15 cellular contexts compared by ENCODE assay signal in the genomic region with DNA sequence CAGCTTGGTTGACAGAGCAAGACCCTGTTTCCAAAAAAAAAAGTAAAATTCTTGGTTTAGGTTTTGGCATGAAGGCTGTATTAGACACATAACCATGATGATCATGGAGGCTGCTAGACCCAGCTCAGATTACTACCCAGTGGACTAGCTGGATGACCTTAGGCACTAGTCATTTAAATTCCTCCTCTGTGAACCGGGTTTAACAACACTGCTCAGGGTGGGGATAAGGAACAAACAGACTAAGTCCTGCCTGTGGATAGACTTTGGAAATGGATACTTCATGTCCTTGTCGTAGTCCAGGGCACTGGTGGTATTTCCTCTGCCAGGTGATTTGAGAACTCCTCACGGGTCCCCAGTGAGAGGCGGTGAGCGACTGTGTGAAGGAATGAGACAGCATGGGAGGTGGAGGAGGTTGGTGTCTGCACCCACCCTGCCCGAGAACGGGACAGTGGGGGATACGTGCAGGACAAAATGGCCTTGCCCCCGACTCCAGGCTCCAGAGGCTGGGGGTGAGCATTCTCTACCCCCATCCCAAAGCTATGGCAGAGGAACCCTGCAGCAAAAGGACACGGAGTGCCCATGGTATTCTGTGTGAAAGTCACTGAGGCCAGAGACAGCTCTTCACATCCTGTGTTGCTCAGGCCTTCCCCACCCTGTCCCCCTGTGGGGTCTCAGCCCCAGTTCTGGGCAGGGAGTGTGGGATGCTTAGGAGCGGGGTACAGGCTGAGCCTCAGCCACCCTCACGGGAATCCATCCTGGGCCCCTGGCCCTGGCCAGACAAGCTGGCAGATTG.
DNase-seq lines count a peak whose midpoint lies in the region; ATAC-seq and TF ChIP-seq lines count a peak whose summit lies in the region.
"Had no signal": no experiment of that assay in that cellular context is flagged by ENCODE, and none has a peak within 500 bp of the region (broad histone marks: within the 10 kb centered on the region; RNA-seq: fewer than 3 reads in every experiment).

No MANE protein-coding gene starts in this region.

- H3K4me3 ChIP-seq in neural progenitor cell (no peak overlapping the region), vagina (no peak overlapping the region)
- H3K4me3 ChIP-seq: adrenal gland, lung, upper lobe of right lung had no signal

- H3F3A ChIP-seq in neural progenitor cell (ENCODE audit: low read depth): peaks cover 39% of the 10 kb centered on the region

- no peaks in the 10 kb centered on the region for H3K9me3 Mint-ChIP-seq in activated naive CD4-positive, alpha-beta T cell treated with anti-CD3 and anti-CD28 coated beads, Interleukin-2, amount 50 U/mL, for 24 hours
- H3K9me3 Mint-ChIP-seq in neural progenitor cell: no peaks in the 10 kb centered on the region
- no peaks in the 10 kb centered on the region for H3K9me3 Mint-ChIP-seq in activated T-helper 1 cell treated with anti-CD3 and anti-CD28 coated beads, Interleukin-12 subunit alpha, Interleukin-12 subunit beta, Interleukin-2, Interleukin-4 antibody, amounts not matched to agents 30 ng/mL and 10 ng/mL and 1 ng/mL, durations not matched to agents 14 hours and 24 hours and 36 hours
- H3K9me3 Mint-ChIP-seq: effector memory CD8-positive, alpha-beta T cell had no signal

- no peaks in the 10 kb centered on the region for H3K79me2 ChIP-seq in neural progenitor cell (ENCODE audit: low read depth)

- no peak overlapping the region for H3K4me3 Mint-ChIP-seq in activated naive CD4-positive, alpha-beta T cell treated with anti-CD3 and anti-CD28 coated beads, Interleukin-2, amount 50 U/mL, for 24 hours
- no peak overlapping the region for H3K4me3 Mint-ChIP-seq in neural progenitor cell
- H3K4me3 Mint-ChIP-seq in activated T-helper 1 cell treated with anti-CD3 and anti-CD28 coated beads, Interleukin-12 subunit alpha, Interleukin-12 subunit beta, Interleukin-2, Interleukin-4 antibody, amounts not matched to agents 30 ng/mL and 10 ng/mL and 1 ng/mL, durations not matched to agents 14 hours and 24 hours and 36 hours: no peak overlapping the region
- H3K4me3 Mint-ChIP-seq: effector memory CD8-positive, alpha-beta T cell had no signal

- H3K9me3 ChIP-seq in neural progenitor cell (ENCODE audit: low read depth) (no peaks in the 10 kb centered on the region), vagina (no peaks in the 10 kb centered on the region)
- H3K9me3 ChIP-seq: adrenal gland, upper lobe of right lung had no signal

- H3K27me3 Mint-ChIP-seq in activated naive CD4-positive, alpha-beta T cell treated with anti-CD3 and anti-CD28 coated beads, Interleukin-2, amount 50 U/mL, for 24 hours: no peaks in the 10 kb centered on the region
- peaks cover 6% of the 10 kb centered on the region for H3K27me3 Mint-ChIP-seq in neural progenitor cell (ENCODE audit: insufficient read depth, low read depth)
- H3K27me3 Mint-ChIP-seq in activated T-helper 1 cell treated with anti-CD3 and anti-CD28 coated beads, Interleukin-12 subunit alpha, Interleukin-12 subunit beta, Interleukin-2, Interleukin-4 antibody, amounts not matched to agents 30 ng/mL and 10 ng/mL and 1 ng/mL, durations not matched to agents 14 hours and 24 hours and 36 hours (ENCODE audit: insufficient read depth): peaks cover 61% of the 10 kb centered on the region

- H3K27ac Mint-ChIP-seq in activated naive CD4-positive, alpha-beta T cell treated with anti-CD3 and anti-CD28 coated beads, Interleukin-2, amount 50 U/mL, for 24 hours: peak overlapping the region; percentile 87
- peak overlapping the region; percentile 92 for H3K27ac Mint-ChIP-seq in neural progenitor cell
- no peak overlapping the region for H3K27ac Mint-ChIP-seq in activated T-helper 1 cell treated with anti-CD3 and anti-CD28 coated beads, Interleukin-12 subunit alpha, Interleukin-12 subunit beta, Interleukin-2, Interleukin-4 antibody, amounts not matched to agents 30 ng/mL and 10 ng/mL and 1 ng/mL, durations not matched to agents 14 hours and 24 hours and 36 hours
- H3K27ac Mint-ChIP-seq: effector memory CD8-positive, alpha-beta T cell had no signal

- no peak for DNase-seq in activated naive CD4-positive, alpha-beta T cell (lab: John Stamatoyannopoulos, UW)
- DNase-seq in cardiac septum (ENCODE audit: low spot score) (peak; percentile 89), neural progenitor cell (ENCODE audit: low spot score) (no peak), vagina (ENCODE audit: extremely low spot score in 2 of 2) (no peak)
- DNase-seq in activated T-helper 1 cell treated with anti-CD3 and anti-CD28 coated beads, Interleukin-12 subunit alpha, Interleukin-12 subunit beta, Interleukin-2, Interleukin-4 antibody, amounts not matched to agents 30 ng/mL and 10 ng/mL and 1 ng/mL, durations not matched to agents 14 hours and 24 hours and 36 hours (ENCODE audit: low spot score): no peak
- DNase-seq: activated CD8-positive, alpha-beta memory T cell treated with anti-CD3 and anti-CD28 coated beads, Interleukin-2, amount 50 U/mL, for 4 hours; effector memory CD8-positive, alpha-beta T cell; NCI-H146; NCI-H526 treated with DMSO at 0.1 percent for 48 hours; upper lobe of right lung had no signal

- TF ChIP-seq POLR2A in vagina (IDR thresholded peaks at IDR 0.05): no peak

- intact Hi-C loops in cardiac septum (cut with DNase I) (loop anchor here (2.0 kb wide), 1 partner anchor 20 kb away; no protein-coding TSS in a partner anchor), vagina (cut with DNase I) (no loop called here)
- intact Hi-C loops in activated T-helper 1 cell treated with anti-CD3 and anti-CD28 coated beads, Interleukin-12 subunit alpha, Interleukin-12 subunit beta, Interleukin-2, Interleukin-4 antibody, amounts not matched to agents 30 ng/mL and 10 ng/mL and 1 ng/mL, durations not matched to agents 14 hours and 24 hours and 36 hours (cut with micrococcal nuclease): no loop called here

- H3K27me3 ChIP-seq in neural progenitor cell (no peaks in the 10 kb centered on the region), vagina (no peaks in the 10 kb centered on the region)
- H3K27me3 ChIP-seq: adrenal gland, upper lobe of right lung had no signal

- no peak for TF ChIP-seq CTCF in neural progenitor cell (IDR thresholded peaks at IDR 0.05)
- TF ChIP-seq CTCF in vagina (IDR thresholded peaks at IDR 0.05): no peak

- H3K36me3 ChIP-seq in neural progenitor cell: no peaks in the 10 kb centered on the region
- no peaks in the 10 kb centered on the region for H3K36me3 ChIP-seq in vagina
- H3K36me3 ChIP-seq: adrenal gland, upper lobe of right lung had no signal

- peaks cover 93% of the 10 kb centered on the region for H3K4me1 Mint-ChIP-seq in activated naive CD4-positive, alpha-beta T cell treated with anti-CD3 and anti-CD28 coated beads, Interleukin-2, amount 50 U/mL, for 24 hours
- H3K4me1 Mint-ChIP-seq in neural progenitor cell: peaks cover 54% of the 10 kb centered on the region
- peaks cover 17% of the 10 kb centered on the region for H3K4me1 Mint-ChIP-seq in activated T-helper 1 cell treated with anti-CD3 and anti-CD28 coated beads, Interleukin-12 subunit alpha, Interleukin-12 subunit beta, Interleukin-2, Interleukin-4 antibody, amounts not matched to agents 30 ng/mL and 10 ng/mL and 1 ng/mL, durations not matched to agents 14 hours and 24 hours and 36 hours (ENCODE audit: low read depth)

- ATAC-seq in HG03460 (IDR thresholded peaks at IDR 0.05; ENCODE audit: unreplicated experiment) (no peak), GM19452 (IDR thresholded peaks at IDR 0.05; ENCODE audit: unreplicated experiment) (no peak)
- ATAC-seq: effector memory CD8-positive, alpha-beta T cell had no signal

- no peaks in the 10 kb centered on the region for H4K20me1 ChIP-seq in neural progenitor cell (ENCODE audit: low read depth)

- peak overlapping the region; percentile 17 for H3K4me2 ChIP-seq in neural progenitor cell

- H3K27ac ChIP-seq in neural progenitor cell: no peak overlapping the region
- peak overlapping the region; percentile 72 for H3K27ac ChIP-seq in vagina
- H3K27ac ChIP-seq: upper lobe of right lung had no signal

- peaks cover 50% of the 10 kb centered on the region for H3K4me1 ChIP-seq in neural progenitor cell
- H3K4me1 ChIP-seq in vagina: peaks cover 51% of the 10 kb centered on the region

- H2AFZ ChIP-seq in neural progenitor cell (replicated peaks): no peak overlapping the region

- peaks cover 2% of the 10 kb centered on the region for H3K36me3 Mint-ChIP-seq in activated naive CD4-positive, alpha-beta T cell treated with anti-CD3 and anti-CD28 coated beads, Interleukin-2, amount 50 U/mL, for 24 hours
- H3K36me3 Mint-ChIP-seq in neural progenitor cell: no peaks in the 10 kb centered on the region
- no peaks in the 10 kb centered on the region for H3K36me3 Mint-ChIP-seq in activated T-helper 1 cell treated with anti-CD3 and anti-CD28 coated beads, Interleukin-12 subunit alpha, Interleukin-12 subunit beta, Interleukin-2, Interleukin-4 antibody, amounts not matched to agents 30 ng/mL and 10 ng/mL and 1 ng/mL, durations not matched to agents 14 hours and 24 hours and 36 hours (ENCODE audit: low read depth)

- H3K9ac ChIP-seq in neural progenitor cell: no peak overlapping the region
